In genomic region chr12:56682323-56682722, GRCh38 we compare ENCODE assay signal across 14 cellular contexts. TPM values are rescaled to one million over a fixed set of nuclear protein-coding genes. Genes with fewer than 3 reads are reported as not detected.
DNase-seq lines count a peak whose midpoint lies in the region; ATAC-seq, FAIRE-seq and TF ChIP-seq lines count a peak whose summit lies in the region.
"Had no signal": no experiment of that assay in that cellular context is flagged by ENCODE, and none has a peak within 500 bp of the region (broad histone marks: within the 10 kb centered on the region; RNA-seq: fewer than 3 reads in every experiment).

No MANE protein-coding gene starts in this region.

- H3K9me3 Mint-ChIP-seq in activated naive CD4-positive, alpha-beta T cell treated with anti-CD3 and anti-CD28 coated beads, Interleukin-2, amount 50 U/mL, for 24 hours: no peaks in the 10 kb centered on the region

- no peaks in the 10 kb centered on the region for H3K27me3 Mint-ChIP-seq in activated naive CD4-positive, alpha-beta T cell treated with anti-CD3 and anti-CD28 coated beads, Interleukin-2, amount 50 U/mL, for 24 hours

- CTCF ChIA-PET in HepG2 (lab: Yijun Ruan, JAX; ENCODE audit: low intra/inter-chr PET ratio, low total read pairs): no interaction called here

- no peak for ATAC-seq in HepG2
- ATAC-seq in HG03159 (IDR thresholded peaks at IDR 0.05; ENCODE audit: unreplicated experiment): no peak
- ATAC-seq: body of pancreas, heart right ventricle had no signal

- TF ChIP-seq EP300 in HepG2 (IDR thresholded peaks at IDR 0.05; ENCODE audit: low read depth in 2 of 2, low read length in 2 of 2) (no peak), HepG2 (CRISPR knock-in tag; IDR thresholded peaks at IDR 0.05; ENCODE audit: borderline replicate concordance) (no peak)

- no peak for TF ChIP-seq RAD21 in HepG2 (CRISPR knock-in tag; IDR thresholded peaks at IDR 0.05)

- TF ChIP-seq CTCF in HepG2 (CRISPR knock-in tag; IDR thresholded peaks at IDR 0.05) (no peak), uterus (IDR thresholded peaks at IDR 0.05) (no peak)

- peaks cover 33% of the 10 kb centered on the region for H3K36me3 Mint-ChIP-seq in activated naive CD4-positive, alpha-beta T cell treated with anti-CD3 and anti-CD28 coated beads, Interleukin-2, amount 50 U/mL, for 24 hours

- H3K4ac ChIP-seq in neuronal stem cell (ENCODE audit: low read length): no peak overlapping the region

- in situ Hi-C loops in HepG2 (cut with HindIII; ENCODE audit: extremely low pct_ligation_motif_present, low pct_unique_long_range_greater_than_20kb): no loop called here

- TF ChIP-seq POLR2A in HepG2 (IDR thresholded peaks at IDR 0.05; ENCODE audit: insufficient read depth in 1 of 2, low read depth in 2 of 2, low read length in 2 of 2) (0 out of 4 replicates have a peak, but pooled peaks of 1 of the 2 experiments have one; percentile 10), uterus (IDR thresholded peaks at IDR 0.05) (no peak)

- BruUV-seq in HepG2 (replicated peaks; lab: Mats Ljungman, UMichigan): no TSS peak

- H3K9ac ChIP-seq in HepG2 (ENCODE audit: insufficient read depth, low read depth, low read length) (no peak overlapping the region), neuronal stem cell (ENCODE audit: low read depth, low read length, poor library complexity) (no peak overlapping the region)
- H3K9ac ChIP-seq: GM23248 had no signal

- H2BK120ac ChIP-seq in neuronal stem cell (ENCODE audit: low read depth, low read length): no peak overlapping the region

- no peak overlapping the region for H3K4me3 ChIP-seq in HepG2 (replicated peaks in 1 of 3; ENCODE audit: insufficient read depth in 1 of 3, low read depth in 2 of 3, low read length in 3 of 3)
- no peak overlapping the region for H3K4me3 ChIP-seq in neuronal stem cell (ENCODE audit: low read length in 2 of 2)
- no peak overlapping the region for H3K4me3 ChIP-seq in uterus
- H3K4me3 ChIP-seq: body of pancreas, GM23248, left ventricle myocardium inferior had no signal

- H3K14ac ChIP-seq in neuronal stem cell (ENCODE audit: low read length): no peak overlapping the region

- H2AFZ ChIP-seq in HepG2 (ENCODE audit: low read length) (no peak overlapping the region), neuronal stem cell (ENCODE audit: low read length) (no peak overlapping the region)
- H2AFZ ChIP-seq: GM23248 had no signal

- peak overlapping the region; percentile 55 for H3K27ac Mint-ChIP-seq in activated naive CD4-positive, alpha-beta T cell treated with anti-CD3 and anti-CD28 coated beads, Interleukin-2, amount 50 U/mL, for 24 hours

- H3K4me1 Mint-ChIP-seq in activated naive CD4-positive, alpha-beta T cell treated with anti-CD3 and anti-CD28 coated beads, Interleukin-2, amount 50 U/mL, for 24 hours: peaks cover 58% of the 10 kb centered on the region

- FAIRE-seq in HepG2 (lab: Jason Lieb, UNC): no peak

- H4K8ac ChIP-seq in neuronal stem cell (ENCODE audit: low read depth, low read length): no peak overlapping the region

- no peak overlapping the region for H4K91ac ChIP-seq in neuronal stem cell (ENCODE audit: low read depth, low read length, poor library complexity)

- H3K4me1 ChIP-seq in HepG2 (ENCODE audit: insufficient read depth, low read length) (peaks cover 60% of the 10 kb centered on the region), neuronal stem cell (ENCODE audit: control insufficient read depth in 2 of 2, insufficient read depth in 1 of 2, low read depth in 1 of 2, low read length in 2 of 2) (no peaks in the 10 kb centered on the region), uterus (peaks cover 0 to 8% of the 10 kb centered on the region in 2 donors)

- POLR2A ChIA-PET in HepG2 (lab: Yijun Ruan, JAX): no interaction called here

- H2BK15ac ChIP-seq in neuronal stem cell (ENCODE audit: low read length): no peak overlapping the region

- H3K27me3 ChIP-seq in HepG2 (ENCODE audit: control insufficient read depth in 1 of 2, insufficient read depth in 2 of 2, low read length in 2 of 2) (no peaks in the 10 kb centered on the region; a peak in 1 of 5 replicates), neuronal stem cell (ENCODE audit: control insufficient read depth in 3 of 3, insufficient read depth in 3 of 3, low read depth in 1 of 3, low read length in 3 of 3) (no peaks in the 10 kb centered on the region), uterus (no peaks in the 10 kb centered on the region)
- H3K27me3 ChIP-seq: body of pancreas, heart right ventricle had no signal

- no peak overlapping the region for H2AK5ac ChIP-seq in neuronal stem cell (ENCODE audit: low read depth, low read length)

- no peak for DNase-seq in activated naive CD4-positive, alpha-beta T cell treated with anti-CD3 and anti-CD28 coated beads, Interleukin-2, amount 50 U/mL, for 16 hours
- peak; percentile 40 for DNase-seq in activated CD8-positive, alpha-beta memory T cell treated with anti-CD3 and anti-CD28 coated beads, Interleukin-2, amount 50 U/mL, for 48 hours
- DNase-seq in HepG2 (ENCODE audit: low spot score): no peak
- DNase-seq in neuronal stem cell (ENCODE audit: low spot score): no peak
- DNase-seq in NCI-H526 treated with DMSO at 0.1 percent for 48 hours (lab: John Stamatoyannopoulos, UW): no peak
- DNase-seq in uterus: no peak
- DNase-seq: body of pancreas, GM23248, heart right ventricle, left ventricle myocardium inferior, NCI-H2171, occipital lobe had no signal

- WGBS in HepG2 (ENCODE audit: low lambda C conversion rate): 81% methylated on average over 6 of the region's 6 CpGs
- no CpG with 5 or more reads among the region's 6 CpGs for WGBS in neuronal stem cell (ENCODE audit: extremely low coverage in 2 of 2, insufficient read length in 2 of 2, insufficient replicate concordance in 1 of 2), 2 donors

- H4K20me1 ChIP-seq in HepG2 (ENCODE audit: insufficient read depth, low read length): peaks cover 74% of the 10 kb centered on the region

- H3K79me2 ChIP-seq in HepG2 (ENCODE audit: insufficient read depth, low read length): peaks cover 96% of the 10 kb centered on the region

- no peak overlapping the region for H2BK5ac ChIP-seq in neuronal stem cell (ENCODE audit: low read length)

- peaks cover 11% of the 10 kb centered on the region for H3K79me1 ChIP-seq in neuronal stem cell (ENCODE audit: low read depth, low read length)

- H3K36me3 ChIP-seq in HepG2 (replicated peaks in 1 of 2; ENCODE audit: control insufficient read depth in 1 of 2, insufficient read depth in 2 of 2, low read length in 2 of 2) (peaks cover 6 to 27% of the 10 kb centered on the region in 2 experiments; a peak in 3 of 5 replicates), neuronal stem cell (replicated peaks in 1 of 2; ENCODE audit: control insufficient read depth in 2 of 2, insufficient read depth in 2 of 2, low read length in 2 of 2) (peaks cover 8 to 90% of the 10 kb centered on the region in 2 donors), uterus (no peaks in the 10 kb centered on the region)

- H3K27ac ChIP-seq in HepG2 (ENCODE audit: extremely low read length, insufficient read depth, low read length): no peak overlapping the region
- no peak overlapping the region for H3K27ac ChIP-seq in neuronal stem cell (replicated peaks; ENCODE audit: low read length)
- H3K27ac ChIP-seq in uterus: no peak overlapping the region
- H3K27ac ChIP-seq: GM23248, left ventricle myocardium inferior had no signal

- H2BK12ac ChIP-seq in neuronal stem cell (ENCODE audit: low read length): no peak overlapping the region

- H3K18ac ChIP-seq in neuronal stem cell (ENCODE audit: low read length): no peak overlapping the region

- H3K23ac ChIP-seq in neuronal stem cell (ENCODE audit: low read depth, low read length, poor library complexity): no peak overlapping the region

- H3K9me3 ChIP-seq in HepG2 (ENCODE audit: low read length): no peaks in the 10 kb centered on the region
- peaks cover 0 to 17% of the 10 kb centered on the region in 2 donors for H3K9me3 ChIP-seq in neuronal stem cell (replicated peaks in 1 of 2; ENCODE audit: control insufficient read depth in 2 of 2, insufficient read depth in 1 of 2, low read depth in 1 of 2, low read length in 2 of 2)
- H3K9me3 ChIP-seq in uterus: no peaks in the 10 kb centered on the region
- H3K9me3 ChIP-seq: body of pancreas, heart right ventricle, left ventricle myocardium inferior had no signal

- intact Hi-C loops in HepG2 (cut with micrococcal nuclease; ENCODE audit: unreplicated experiment) (no loop called here), uterus (cut with DNase I; ENCODE audit: low total_unique reads) (no loop called here)

- H3K4me2 ChIP-seq in HepG2 (ENCODE audit: low read depth, low read length) (0 out of 2 replicates have a peak overlapping the region, but pooled peaks have one; percentile 56), neuronal stem cell (ENCODE audit: insufficient read depth, low read length, poor library complexity, severe bottlenecking) (no peak overlapping the region)

- H3K4me3 Mint-ChIP-seq in activated naive CD4-positive, alpha-beta T cell treated with anti-CD3 and anti-CD28 coated beads, Interleukin-2, amount 50 U/mL, for 24 hours: peak overlapping the region; percentile 53

RNA-seq across cellular contexts. Expression of gene PTGES3, which starts 5.8 kb away (rescaled TPM):
- 159 and 290 TPM in 2 replicates for total RNA-seq in HepG2 (2016; rRNA removed; fragmentation: Illumina TruSeq; extraction: Trizol)
- total RNA-seq in HepG2 (2016; cell fraction: cytosol; rRNA removed; fragmentation: Illumina TruSeq; extraction: Trizol; ENCODE audit: low read depth): 36.7 and 44.1 TPM in 2 replicates
- total RNA-seq in HepG2 (2016; cell fraction: insoluble cytoplasmic fraction; rRNA removed; fragmentation: Illumina TruSeq; extraction: Trizol): 170 and 269 TPM in 2 replicates
- 155 and 168 TPM in 2 replicates for total RNA-seq in HepG2 (2016; cell fraction: membrane; rRNA removed; fragmentation: Illumina TruSeq; extraction: Trizol)
- 118 and 124 TPM in 2 replicates for total RNA-seq in HepG2 (2016; cell fraction: nucleus; rRNA removed; fragmentation: Illumina TruSeq; extraction: Trizol)
- polyA plus RNA-seq in HepG2 (2011; rRNA removed): 43.7 and 54.4 TPM in 2 replicates
- 23.9 and 37.8 TPM in 2 replicates for polyA plus RNA-seq in HepG2 (2011; cell fraction: cytosol; rRNA removed)
- 16.1 and 21.1 TPM in 2 replicates for polyA plus RNA-seq in HepG2 (2011; cell fraction: nucleus; rRNA removed)
- polyA plus RNA-seq in HepG2 (2012): 244 and 265 TPM in 2 replicates
- 58.0 and 58.7 TPM in 2 replicates for polyA plus RNA-seq in HepG2 (2016; cell fraction: cytosol; fragmentation: Illumina TruSeq; extraction: Trizol; ENCODE audit: low read depth)
- 452 and 465 TPM in 2 replicates for polyA plus RNA-seq in HepG2 (2016; cell fraction: insoluble cytoplasmic fraction; fragmentation: Illumina TruSeq; extraction: Trizol; ENCODE audit: low read depth)
- polyA plus RNA-seq in HepG2 (2016; cell fraction: membrane; fragmentation: Illumina TruSeq; extraction: Trizol; ENCODE audit: low read depth): 140 and 145 TPM in 2 replicates
- 228 and 240 TPM in 2 replicates for polyA plus RNA-seq in HepG2 (2016; cell fraction: nucleus; fragmentation: Illumina TruSeq; extraction: Trizol; ENCODE audit: insufficient read depth, low read depth)
- polyA minus RNA-seq in HepG2 (2011; rRNA and poly(A)+ RNA removed; ENCODE audit: low replicate concordance): 15.3 and 29.9 TPM in 2 replicates
- 57.2 and 64.6 TPM in 2 replicates for polyA minus RNA-seq in HepG2 (2011; cell fraction: cytosol; rRNA and poly(A)+ RNA removed)
- polyA minus RNA-seq in HepG2 (2011; cell fraction: nucleus; rRNA and poly(A)+ RNA removed): 23.0 and 29.1 TPM in 2 replicates
- polyA plus RNA-seq in neuronal stem cell (2013, experiment 1 of 2): 354 TPM
- 356 TPM for polyA plus RNA-seq in neuronal stem cell (2013, experiment 2 of 2)
- total RNA-seq in uterus: 100 to 1,000 TPM in 3 of 4 donors, 10 to 100 TPM in 1; 80.7 to 236 (median 141) TPM

RNA-seq across cellular contexts. Expression of gene ATP5F1B, which starts 36.5 kb away (rescaled TPM):
- total RNA-seq in HepG2 (2016; rRNA removed; fragmentation: Illumina TruSeq; extraction: Trizol): 1,051 and 1,399 TPM in 2 replicates
- 224 and 228 TPM in 2 replicates for total RNA-seq in HepG2 (2016; cell fraction: cytosol; rRNA removed; fragmentation: Illumina TruSeq; extraction: Trizol; ENCODE audit: low read depth)
- 1,021 and 1,411 TPM in 2 replicates for total RNA-seq in HepG2 (2016; cell fraction: insoluble cytoplasmic fraction; rRNA removed; fragmentation: Illumina TruSeq; extraction: Trizol)
- 344 and 367 TPM in 2 replicates for total RNA-seq in HepG2 (2016; cell fraction: membrane; rRNA removed; fragmentation: Illumina TruSeq; extraction: Trizol)
- total RNA-seq in HepG2 (2016; cell fraction: nucleus; rRNA removed; fragmentation: Illumina TruSeq; extraction: Trizol): 359 and 382 TPM in 2 replicates
- polyA plus RNA-seq in HepG2 (2011; rRNA removed): 985 and 1,180 TPM in 2 replicates
- 961 and 1,057 TPM in 2 replicates for polyA plus RNA-seq in HepG2 (2011; cell fraction: cytosol; rRNA removed)
- polyA plus RNA-seq in HepG2 (2011; cell fraction: nucleus; rRNA removed): 521 and 614 TPM in 2 replicates
- 690 and 871 TPM in 2 replicates for polyA plus RNA-seq in HepG2 (2012)
- polyA plus RNA-seq in HepG2 (2016; cell fraction: cytosol; fragmentation: Illumina TruSeq; extraction: Trizol; ENCODE audit: low read depth): 156 and 174 TPM in 2 replicates
- 1,081 and 1,136 TPM in 2 replicates for polyA plus RNA-seq in HepG2 (2016; cell fraction: insoluble cytoplasmic fraction; fragmentation: Illumina TruSeq; extraction: Trizol; ENCODE audit: low read depth)
- polyA plus RNA-seq in HepG2 (2016; cell fraction: membrane; fragmentation: Illumina TruSeq; extraction: Trizol; ENCODE audit: low read depth): 252 and 280 TPM in 2 replicates
- polyA plus RNA-seq in HepG2 (2016; cell fraction: nucleus; fragmentation: Illumina TruSeq; extraction: Trizol; ENCODE audit: insufficient read depth, low read depth): 530 and 544 TPM in 2 replicates
- polyA minus RNA-seq in HepG2 (2011; rRNA and poly(A)+ RNA removed; ENCODE audit: low replicate concordance): 2,113 and 3,228 TPM in 2 replicates
- polyA minus RNA-seq in HepG2 (2011; cell fraction: cytosol; rRNA and poly(A)+ RNA removed): 569 and 591 TPM in 2 replicates
- 160 and 202 TPM in 2 replicates for polyA minus RNA-seq in HepG2 (2011; cell fraction: nucleus; rRNA and poly(A)+ RNA removed)
- 527 TPM for polyA plus RNA-seq in neuronal stem cell (2013, experiment 1 of 2)
- polyA plus RNA-seq in neuronal stem cell (2013, experiment 2 of 2): 548 TPM
- total RNA-seq in uterus: 100 to 1,000 TPM; 166 to 279 (median 244) TPM

RNA-seq across cellular contexts. Expression of gene NACA, which starts 42.8 kb away (rescaled TPM):
- total RNA-seq in HepG2 (2016; rRNA removed; fragmentation: Illumina TruSeq; extraction: Trizol) (1,700 and 2,295 TPM in 2 replicates), uterus (1,000 to 10,000 TPM in 2 of 4 donors, 100 to 1,000 TPM in 2; 942 to 2,684 (median 1,304) TPM)
- 1,346 and 1,631 TPM in 2 replicates for total RNA-seq in HepG2 (2016; cell fraction: cytosol; rRNA removed; fragmentation: Illumina TruSeq; extraction: Trizol; ENCODE audit: low read depth)
- total RNA-seq in HepG2 (2016; cell fraction: insoluble cytoplasmic fraction; rRNA removed; fragmentation: Illumina TruSeq; extraction: Trizol): 1,693 and 2,342 TPM in 2 replicates
- total RNA-seq in HepG2 (2016; cell fraction: membrane; rRNA removed; fragmentation: Illumina TruSeq; extraction: Trizol): 2,301 and 2,703 TPM in 2 replicates
- 536 and 558 TPM in 2 replicates for total RNA-seq in HepG2 (2016; cell fraction: nucleus; rRNA removed; fragmentation: Illumina TruSeq; extraction: Trizol)
- 688 and 799 TPM in 2 replicates for polyA plus RNA-seq in HepG2 (2011; rRNA removed)
- polyA plus RNA-seq in HepG2 (2011; cell fraction: cytosol; rRNA removed): 537 and 762 TPM in 2 replicates
- polyA plus RNA-seq in HepG2 (2011; cell fraction: nucleus; rRNA removed): 98.1 and 131 TPM in 2 replicates
- 1,697 and 1,960 TPM in 2 replicates for polyA plus RNA-seq in HepG2 (2012)
- 1,551 and 1,609 TPM in 2 replicates for polyA plus RNA-seq in HepG2 (2016; cell fraction: cytosol; fragmentation: Illumina TruSeq; extraction: Trizol; ENCODE audit: low read depth)
- 1,930 and 2,097 TPM in 2 replicates for polyA plus RNA-seq in HepG2 (2016; cell fraction: insoluble cytoplasmic fraction; fragmentation: Illumina TruSeq; extraction: Trizol; ENCODE audit: low read depth)
- 2,028 and 2,269 TPM in 2 replicates for polyA plus RNA-seq in HepG2 (2016; cell fraction: membrane; fragmentation: Illumina TruSeq; extraction: Trizol; ENCODE audit: low read depth)
- 833 and 868 TPM in 2 replicates for polyA plus RNA-seq in HepG2 (2016; cell fraction: nucleus; fragmentation: Illumina TruSeq; extraction: Trizol; ENCODE audit: insufficient read depth, low read depth)
- polyA minus RNA-seq in HepG2 (2011; rRNA and poly(A)+ RNA removed; ENCODE audit: low replicate concordance): 250 and 557 TPM in 2 replicates
- polyA minus RNA-seq in HepG2 (2011; cell fraction: cytosol; rRNA and poly(A)+ RNA removed): 139 and 145 TPM in 2 replicates
- 70.6 and 115 TPM in 2 replicates for polyA minus RNA-seq in HepG2 (2011; cell fraction: nucleus; rRNA and poly(A)+ RNA removed)
- 2,797 TPM for polyA plus RNA-seq in neuronal stem cell (2013, experiment 1 of 2)
- polyA plus RNA-seq in neuronal stem cell (2013, experiment 2 of 2): 2,786 TPM

RNA-seq across cellular contexts. Expression of gene BAZ2A, which starts 52.2 kb away (rescaled TPM):
- total RNA-seq in HepG2 (2016; rRNA removed; fragmentation: Illumina TruSeq; extraction: Trizol) (21.8 and 25.5 TPM in 2 replicates), uterus (100 to 1,000 TPM in 1 of 4 donors, 10 to 100 TPM in 3; 25.1 to 136 (median 28.9) TPM)
- total RNA-seq in HepG2 (2016; cell fraction: cytosol; rRNA removed; fragmentation: Illumina TruSeq; extraction: Trizol; ENCODE audit: low read depth): 7.5 and 9.3 TPM in 2 replicates
- total RNA-seq in HepG2 (2016; cell fraction: insoluble cytoplasmic fraction; rRNA removed; fragmentation: Illumina TruSeq; extraction: Trizol): 19.6 and 20.3 TPM in 2 replicates
- total RNA-seq in HepG2 (2016; cell fraction: membrane; rRNA removed; fragmentation: Illumina TruSeq; extraction: Trizol): 10.4 and 11.5 TPM in 2 replicates
- 26.9 and 27.3 TPM in 2 replicates for total RNA-seq in HepG2 (2016; cell fraction: nucleus; rRNA removed; fragmentation: Illumina TruSeq; extraction: Trizol)
- polyA plus RNA-seq in HepG2 (2011; rRNA removed): 63.5 and 73.5 TPM in 2 replicates
- polyA plus RNA-seq in HepG2 (2011; cell fraction: cytosol; rRNA removed): 26.0 and 27.6 TPM in 2 replicates
- 119 and 134 TPM in 2 replicates for polyA plus RNA-seq in HepG2 (2011; cell fraction: nucleus; rRNA removed)
- polyA plus RNA-seq in HepG2 (2012): 46.0 and 50.1 TPM in 2 replicates
- 0.96 and 1.7 TPM in 2 replicates for polyA plus RNA-seq in HepG2 (2016; cell fraction: cytosol; fragmentation: Illumina TruSeq; extraction: Trizol; ENCODE audit: low read depth)
- 18.5 and 25.0 TPM in 2 replicates for polyA plus RNA-seq in HepG2 (2016; cell fraction: insoluble cytoplasmic fraction; fragmentation: Illumina TruSeq; extraction: Trizol; ENCODE audit: low read depth)
- 4.6 and 4.7 TPM in 2 replicates for polyA plus RNA-seq in HepG2 (2016; cell fraction: membrane; fragmentation: Illumina TruSeq; extraction: Trizol; ENCODE audit: low read depth)
- 52.0 and 52.8 TPM in 2 replicates for polyA plus RNA-seq in HepG2 (2016; cell fraction: nucleus; fragmentation: Illumina TruSeq; extraction: Trizol; ENCODE audit: insufficient read depth, low read depth)
- polyA minus RNA-seq in HepG2 (2011; rRNA and poly(A)+ RNA removed; ENCODE audit: low replicate concordance): 99.4 and 117 TPM in 2 replicates
- 47.0 and 52.8 TPM in 2 replicates for polyA minus RNA-seq in HepG2 (2011; cell fraction: cytosol; rRNA and poly(A)+ RNA removed)
- polyA minus RNA-seq in HepG2 (2011; cell fraction: nucleus; rRNA and poly(A)+ RNA removed): 86.6 and 108 TPM in 2 replicates
- 91.0 TPM for polyA plus RNA-seq in neuronal stem cell (2013, experiment 1 of 2)
- polyA plus RNA-seq in neuronal stem cell (2013, experiment 2 of 2): 91.7 TPM
